Comparison of ENCODE assay signal across 8 cellular contexts in genomic region chr10:101291254-101292193, GRCh38.
DNase-seq lines count a peak whose midpoint lies in the region.

No MANE protein-coding gene starts in this region.

- no peak overlapping the region for H2BK120ac ChIP-seq in mesenchymal stem cell (ENCODE audit: low read depth, low read length)

- DNase-seq in DMS79 treated with DMSO at 0.1 percent for 48 hours (lab: John Stamatoyannopoulos, UW): peak; percentile 42
- DNase-seq in DMS79 (lab: John Stamatoyannopoulos, UW): no peak
- peak; percentile 83 for DNase-seq in NCI-H2227 (lab: John Stamatoyannopoulos, UW; ENCODE audit: unreplicated experiment)
- DNase-seq in activated CD4-positive, alpha-beta T cell treated with anti-CD3 and anti-CD28 coated beads, Interleukin-2, amount 50 U/mL, for 1 hour: peak; percentile 45
- DNase-seq in dermis blood vessel endothelial cell: peak; percentile 50
- DNase-seq in mesenchymal stem cell: peak; percentile 48
- peak; percentile 6 to 31 for DNase-seq in stimulated activated CD8-positive, alpha-beta memory T cell treated with anti-CD3 and anti-CD28 coated beads, Interleukin-4, amount 100 ng/mL, for 1 hour (ENCODE audit: low read depth in 2 of 2, low spot score in 1 of 2)
- DNase-seq in NK-92 treated with Interleukin-12 subunit alpha and Interleukin-12 subunit beta, amount 100 ng/mL, for 24 hours (lab: John Stamatoyannopoulos, UW): no peak

- H4K91ac ChIP-seq in mesenchymal stem cell (ENCODE audit: low read length): no peak overlapping the region

- no peak overlapping the region for H3K18ac ChIP-seq in mesenchymal stem cell (ENCODE audit: low read depth in 1 of 2, low read length in 2 of 2)

- no peaks in the 10 kb centered on the region for H3K36me3 ChIP-seq in mesenchymal stem cell (ENCODE audit: control insufficient read depth in 1 of 2, insufficient read depth in 2 of 2, low read depth in 1 of 2, low read length in 2 of 2)

- peaks cover 19% of the 10 kb centered on the region for H3K4me1 ChIP-seq in mesenchymal stem cell (ENCODE audit: control insufficient read depth, insufficient read depth, low read depth, low read length)

- no peak overlapping the region for H2AK5ac ChIP-seq in mesenchymal stem cell (ENCODE audit: low read length, severe bottlenecking)

- H3K4me3 ChIP-seq in mesenchymal stem cell (ENCODE audit: insufficient read depth in 1 of 2, low read depth in 1 of 2, low read length in 2 of 2): peak overlapping the region; percentile 50 to 72

- H4K8ac ChIP-seq in mesenchymal stem cell (ENCODE audit: low read length): no peak overlapping the region

- peak overlapping the region; percentile 88 for H3K4me2 ChIP-seq in mesenchymal stem cell (ENCODE audit: low read length, poor library complexity, severe bottlenecking)

- H2AFZ ChIP-seq in mesenchymal stem cell (ENCODE audit: low read depth, low read length): no peak overlapping the region

- H3K4ac ChIP-seq in mesenchymal stem cell (ENCODE audit: low read depth in 1 of 2, low read length in 2 of 2): no peak overlapping the region

- no peak overlapping the region for H2BK5ac ChIP-seq in mesenchymal stem cell (ENCODE audit: low read depth, low read length, poor library complexity, severe bottlenecking)

- H3K9ac ChIP-seq in mesenchymal stem cell (ENCODE audit: low read length): peak overlapping the region; percentile 18

- 2% methylated on average over 69 of the region's 70 CpGs for WGBS in mesenchymal stem cell

- H3K79me1 ChIP-seq in mesenchymal stem cell (replicated peaks; ENCODE audit: low read length, poor library complexity, severe bottlenecking): no peaks in the 10 kb centered on the region

- no peak overlapping the region for H3K14ac ChIP-seq in mesenchymal stem cell (ENCODE audit: low read length in 2 of 2)

- H3K27me3 ChIP-seq in mesenchymal stem cell (ENCODE audit: control insufficient read depth in 1 of 2, insufficient read depth in 1 of 2, low read length in 2 of 2): peaks cover 79 to 86% of the 10 kb centered on the region in 2 experiments

- no peak overlapping the region for H3K27ac ChIP-seq in mesenchymal stem cell (ENCODE audit: low read length, poor library complexity, severe bottlenecking)

- H3K9me3 ChIP-seq in mesenchymal stem cell (ENCODE audit: control insufficient read depth, low read length): no peaks in the 10 kb centered on the region

- no peak overlapping the region for H2BK12ac ChIP-seq in mesenchymal stem cell (ENCODE audit: low read length in 2 of 2)

- no peak overlapping the region for H3K23ac ChIP-seq in mesenchymal stem cell (ENCODE audit: low read length in 2 of 2)

- H2BK15ac ChIP-seq in mesenchymal stem cell (ENCODE audit: low read depth, poor library complexity, severe bottlenecking): no peak overlapping the region

Comparison
In these comparisons a context has a peak if more than half of its experiments do, and no peak if none do; other contexts are left out.
1. DNase-seq: peak in DMS79 treated with DMSO at 0.1 percent for 48 hours (single experiment), NCI-H2227 (single experiment), activated CD4-positive, alpha-beta T cell treated with anti-CD3 and anti-CD28 coated beads, Interleukin-2, amount 50 U/mL, for 1 hour (single experiment), dermis blood vessel endothelial cell (single experiment), mesenchymal stem cell (single experiment) and stimulated activated CD8-positive, alpha-beta memory T cell treated with anti-CD3 and anti-CD28 coated beads, Interleukin-4, amount 100 ng/mL, for 1 hour (2 of 2); none in DMS79 (single experiment) and NK-92 treated with Interleukin-12 subunit alpha and Interleukin-12 subunit beta, amount 100 ng/mL, for 24 hours (single experiment).